In the genomic region with DNA sequence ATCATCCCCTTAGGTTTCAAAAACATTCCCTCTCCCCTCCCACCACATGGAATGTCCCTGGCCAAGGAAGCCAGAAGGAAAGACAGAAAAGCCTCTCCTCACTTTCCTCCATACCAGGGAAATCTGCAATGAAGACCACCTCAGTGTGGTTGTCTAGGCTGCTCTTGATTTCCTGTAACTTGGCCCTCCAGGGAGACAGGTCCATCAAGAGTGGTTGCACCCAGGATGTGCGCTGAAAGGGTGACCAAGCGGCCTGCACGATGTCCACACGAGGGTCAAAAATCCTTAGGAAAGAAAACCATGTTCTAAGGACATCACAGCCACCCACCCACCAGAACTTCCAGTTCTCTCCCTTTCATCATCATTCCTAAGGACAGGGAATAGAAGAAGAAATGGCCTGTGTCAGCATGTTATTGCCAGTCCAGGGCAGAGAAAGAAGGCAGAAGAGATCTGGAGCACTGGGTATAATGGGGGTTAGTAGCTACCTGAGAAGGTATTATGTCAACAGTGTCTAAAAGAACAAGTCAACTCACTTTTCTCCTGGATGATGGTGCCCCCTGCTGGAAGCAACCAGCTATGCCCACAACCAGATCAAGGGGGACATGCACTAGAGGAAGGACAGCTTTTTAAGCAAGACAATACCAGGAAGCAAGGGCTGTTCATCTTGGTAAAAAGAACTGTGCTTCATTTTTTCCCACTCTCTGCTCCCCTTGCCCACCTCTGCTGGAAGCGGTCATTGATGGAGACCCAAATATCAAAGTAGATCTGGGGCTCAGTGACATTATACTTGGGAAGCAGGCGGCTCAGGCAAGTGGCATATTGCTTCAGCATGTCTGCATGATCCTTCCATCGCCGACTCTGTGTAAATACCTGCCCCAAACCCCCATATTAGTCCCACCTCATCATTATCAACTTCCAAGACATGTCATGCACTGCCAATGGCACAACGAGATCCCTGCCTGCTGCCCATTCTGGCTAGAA, we compare ENCODE assay signal across 8 cellular contexts. TPM values are rescaled to one million over a fixed set of nuclear protein-coding genes. Genes with fewer than 3 reads are reported as not detected.
DNase-seq lines count a peak whose midpoint lies in the region; ATAC-seq and TF ChIP-seq lines count a peak whose summit lies in the region.

No MANE protein-coding gene starts in this region.

- no peaks in the 10 kb centered on the region for H3K27me3 ChIP-seq in BLaER1 treated with 17β-estradiol and CSF1 and Interleukin-3, amounts not matched to agents 10 nM and 100 nM
- H3K27me3 ChIP-seq in KMS-11 (ENCODE audit: insufficient read depth, low read depth) (no peaks in the 10 kb centered on the region), Panc1 (ENCODE audit: control insufficient read depth, insufficient read depth, low read length) (no peaks in the 10 kb centered on the region), esophagus muscularis mucosa (no peaks in the 10 kb centered on the region)

- H3K36me3 Mint-ChIP-seq in natural killer cell treated with Interleukin-12 subunit alpha and Interleukin-12 subunit beta and Interleukin-15 and Interleukin-18, amount 100 ng/mL, for 72 hours, result peaks cover 6% of the 10 kb centered on the region

- POLR2A ChIA-PET in Panc1 (lab: Charles Lee), result interaction anchor here (0.6 to 0.7 kb wide), 2 partner anchors 36 to 132 kb away, joined by 3 read pairs; no protein-coding TSS in a partner anchor

- TF ChIP-seq CTCF in KMS-11 (conservative IDR thresholded peaks at IDR 0.05; ENCODE audit: low read depth, low read length), result peak; percentile 97
- peak; percentile 90 for TF ChIP-seq CTCF in Panc1 (IDR thresholded peaks at IDR 0.05)
- peak; percentile 88 to 92 (median 92) for TF ChIP-seq CTCF in esophagus muscularis mucosa (IDR thresholded peaks at IDR 0.05)

- intact Hi-C loops in Panc1 (cut with micrococcal nuclease; ENCODE audit: unreplicated experiment), result loop anchor here (1.0 kb wide), 2 partner anchors 131 to 161 kb away; no protein-coding TSS in a partner anchor
- intact Hi-C loops in esophagus muscularis mucosa (cut with DNase I), result loop anchor here (1.0 kb wide), 1 partner anchor 132 kb away; no protein-coding TSS in a partner anchor

- CTCF ChIA-PET in Panc1 (lab: Charles Lee), result interaction anchor here (0.5 to 2.7 kb wide), 5 partner anchors 14 to 253 kb away, joined by 4 to 13 read pairs (median 5); partner anchors contain the start of gene SH2D6

- no peaks in the 10 kb centered on the region for H3K9me3 ChIP-seq in BLaER1 treated with 17β-estradiol and CSF1 and Interleukin-3, amounts not matched to agents 10 nM and 100 nM (replicated peaks in 1 of 11)
- H3K9me3 ChIP-seq in Panc1 (ENCODE audit: control insufficient read depth, insufficient read depth, low read depth, low read length) (no peaks in the 10 kb centered on the region), esophagus muscularis mucosa (no peaks in the 10 kb centered on the region)

- H2AFZ ChIP-seq in KMS-11 (ENCODE audit: low read depth), result no peak overlapping the region

- BruUV-seq in Panc1 (replicated peaks; lab: Mats Ljungman, UMichigan), result no TSS peak

- H3K9ac ChIP-seq in BLaER1 treated with 17β-estradiol and CSF1 and Interleukin-3, amounts not matched to agents 10 nM and 100 nM, result peak overlapping the region in 6 of 11 experiments; percentile 0 to 27 (median 8); a peak in 3 of 22 replicates
- H3K9ac ChIP-seq in KMS-11, result no peak overlapping the region

- WGBS in esophagus muscularis mucosa, result 69% methylated on average over 9 of the region's 9 CpGs

- no peak overlapping the region for H3K4me3 ChIP-seq in BLaER1 treated with 17β-estradiol and CSF1 and Interleukin-3, amounts not matched to agents 10 nM and 100 nM
- no peak overlapping the region for H3K4me3 ChIP-seq in KMS-11 (IDR thresholded peaks at IDR 0.05; ENCODE audit: insufficient read depth, low read depth, low read length)
- H3K4me3 ChIP-seq in Panc1 (ENCODE audit: low read depth in 2 of 2, low read length in 2 of 2), result no peak overlapping the region
- H3K4me3 ChIP-seq in esophagus muscularis mucosa, result no peak overlapping the region

- H3K36me3 ChIP-seq in BLaER1 treated with 17β-estradiol and CSF1 and Interleukin-3, amounts not matched to agents 10 nM and 100 nM, result peaks cover 73 to 98% (median 93%) of the 10 kb centered on the region in 11 experiments
- H3K36me3 ChIP-seq in KMS-11 (ENCODE audit: insufficient read depth) (no peaks in the 10 kb centered on the region; the same call in 1 of the 2 replicates), Panc1 (ENCODE audit: control insufficient read depth, insufficient read depth, low read length) (peaks cover 11% of the 10 kb centered on the region), esophagus muscularis mucosa (peaks cover 42 to 90% (median 74%) of the 10 kb centered on the region in 4 donors)

- H3K27ac Mint-ChIP-seq in natural killer cell treated with Interleukin-12 subunit alpha and Interleukin-12 subunit beta and Interleukin-15 and Interleukin-18, amount 100 ng/mL, for 72 hours, result no peak overlapping the region

- no peaks in the 10 kb centered on the region for H3K27me3 Mint-ChIP-seq in natural killer cell treated with Interleukin-12 subunit alpha and Interleukin-12 subunit beta and Interleukin-15 and Interleukin-18, amount 100 ng/mL, for 72 hours

- H3K4me1 Mint-ChIP-seq in natural killer cell treated with Interleukin-12 subunit alpha and Interleukin-12 subunit beta and Interleukin-15 and Interleukin-18, amount 100 ng/mL, for 72 hours (ENCODE audit: low read depth in 2 of 2), result peaks cover 4 to 5% of the 10 kb centered on the region in 2 donors

- no peak for TF ChIP-seq EP300 in esophagus muscularis mucosa (IDR thresholded peaks at IDR 0.05)

- in situ Hi-C loops in Panc1 (cut with HindIII; ENCODE audit: low pct_unique_long_range_greater_than_20kb, low sequenced_read_pairs), result no loop called here

- no peaks in the 10 kb centered on the region for H3K9me3 Mint-ChIP-seq in natural killer cell treated with Interleukin-12 subunit alpha and Interleukin-12 subunit beta and Interleukin-15 and Interleukin-18, amount 100 ng/mL, for 72 hours

- TF ChIP-seq POLR2A in esophagus muscularis mucosa (IDR thresholded peaks at IDR 0.05; ENCODE audit: low read depth), result no peak

- H3K4me1 ChIP-seq in BLaER1 treated with 17β-estradiol and CSF1 and Interleukin-3, amounts not matched to agents 10 nM and 100 nM, result peaks cover 12 to 43% (median 26%) of the 10 kb centered on the region in 10 experiments; a peak in 19 of 20 replicates
- H3K4me1 ChIP-seq in KMS-11 (ENCODE audit: low read depth, poor library complexity, severe bottlenecking) (no peaks in the 10 kb centered on the region), Panc1 (ENCODE audit: control insufficient read depth, insufficient read depth, low read length) (peaks cover 50% of the 10 kb centered on the region), esophagus muscularis mucosa (peaks cover 0 to 9% (median 0%) of the 10 kb centered on the region in 4 donors)

- DNase-seq in Panc1 (ENCODE audit: low read depth, low spot score) (no peak), activated T-cell treated with anti-CD3 and anti-CD28 coated beads for 4 hours (peak; percentile 88), esophagus muscularis mucosa (ENCODE audit: extremely low spot score) (peak; percentile 95)
- DNase-seq in natural killer cell treated with Interleukin-12 subunit alpha and Interleukin-12 subunit beta and Interleukin-15 and Interleukin-18, amount 100 ng/mL, for 72 hours (ENCODE audit: low spot score), result peak; percentile 86
- DNase-seq in stimulated activated naive CD4-positive, alpha-beta T cell treated with Interleukin-2 at 50 U/mL for 16 hours (lab: John Stamatoyannopoulos, UW), result peak; percentile 81

- H3K4me2 ChIP-seq in BLaER1 treated with 17β-estradiol and CSF1 and Interleukin-3, amounts not matched to agents 10 nM and 100 nM, result peak overlapping the region in 4 of 11 experiments; percentile 47 to 71 (median 63); a peak in 7 of 22 replicates
- H3K4me2 ChIP-seq in KMS-11, result no peak overlapping the region

- no peak overlapping the region for H3K4me3 Mint-ChIP-seq in natural killer cell treated with Interleukin-12 subunit alpha and Interleukin-12 subunit beta and Interleukin-15 and Interleukin-18, amount 100 ng/mL, for 72 hours

- no peaks in the 10 kb centered on the region for H3K79me2 ChIP-seq in KMS-11 (ENCODE audit: insufficient read depth, low read depth)

- H3K27ac ChIP-seq in BLaER1 treated with 17β-estradiol and CSF1 and Interleukin-3, amounts not matched to agents 10 nM and 100 nM, result no peak overlapping the region; a peak in 3 of 22 replicates
- H3K27ac ChIP-seq in KMS-11 (no peak overlapping the region), Panc1 (ENCODE audit: low read length) (peak overlapping the region; percentile 100), esophagus muscularis mucosa (replicated peaks in 1 of 4) (no peak overlapping the region)

- ATAC-seq in GM19351 (IDR thresholded peaks at IDR 0.05; ENCODE audit: unreplicated experiment), result peak; percentile 74
- peak; percentile 55 for ATAC-seq in Panc1
- peak; percentile 69 to 73 for ATAC-seq in natural killer cell treated with Interleukin-12 subunit alpha and Interleukin-12 subunit beta and Interleukin-15 and Interleukin-18, amount 100 ng/mL, for 72 hours

- H4K20me1 ChIP-seq in BLaER1 treated with 17β-estradiol and CSF1 and Interleukin-3, amounts not matched to agents 10 nM and 100 nM, result peaks cover 11 to 32% (median 18%) of the 10 kb centered on the region in 11 experiments; a peak in 19 of 22 replicates
- H4K20me1 ChIP-seq in KMS-11 (ENCODE audit: insufficient read depth), result no peaks in the 10 kb centered on the region; the same call in 1 of the 2 replicates

RNA-seq across cellular contexts. Expression of gene GGCX, which starts 9.3 kb away (rescaled TPM):
- total RNA-seq in Panc1 (2021; ENCODE audit: unreplicated experiment) (64.1 TPM), esophagus muscularis mucosa (10 to 100 TPM; 15.0 to 25.3 (median 19.5) TPM)
- polyA plus RNA-seq in Panc1 (2012; ENCODE audit: insufficient read length), result 44.9 TPM
- 10 to 100 TPM; 24.9 to 37.1 TPM for total RNA-seq in natural killer cell treated with Interleukin-12 subunit alpha and Interleukin-12 subunit beta and Interleukin-15 and Interleukin-18, amount 100 ng/mL, for 72 hours

RNA-seq across cellular contexts. Expression of gene MAT2A, which starts 13.0 kb away (rescaled TPM):
- 547 TPM for total RNA-seq in Panc1 (2021; ENCODE audit: unreplicated experiment)
- 391 TPM for polyA plus RNA-seq in Panc1 (2012; ENCODE audit: insufficient read length)
- 100 to 1,000 TPM in 2 of 4 donors, 10 to 100 TPM in 2; 76.3 to 262 (median 102) TPM for total RNA-seq in esophagus muscularis mucosa
- 100 to 1,000 TPM; 246 to 503 TPM for total RNA-seq in natural killer cell treated with Interleukin-12 subunit alpha and Interleukin-12 subunit beta and Interleukin-15 and Interleukin-18, amount 100 ng/mL, for 72 hours

RNA-seq across cellular contexts. Expression of gene VAMP8, which starts 25.4 kb away (rescaled TPM):
- total RNA-seq in Panc1 (2021; ENCODE audit: unreplicated experiment) (93.2 TPM), esophagus muscularis mucosa (10 to 100 TPM in 2 of 4 donors, 1 to 10 TPM in 2; 4.8 to 15.6 (median 8.3) TPM)
- polyA plus RNA-seq in Panc1 (2012; ENCODE audit: insufficient read length), result 113 TPM
- 100 to 1,000 TPM in 1 of 2 donors, 10 to 100 TPM in 1; 83.2 to 160 TPM for total RNA-seq in natural killer cell treated with Interleukin-12 subunit alpha and Interleukin-12 subunit beta and Interleukin-15 and Interleukin-18, amount 100 ng/mL, for 72 hours

RNA-seq across cellular contexts. Expression of gene VAMP5, which starts 32.2 kb away (rescaled TPM):
- total RNA-seq in Panc1 (2021; ENCODE audit: unreplicated experiment), result 21.3 TPM
- 47.7 TPM for polyA plus RNA-seq in Panc1 (2012; ENCODE audit: insufficient read length)
- total RNA-seq in esophagus muscularis mucosa, result 10 to 100 TPM; 35.6 to 50.7 (median 42.0) TPM
- total RNA-seq in natural killer cell treated with Interleukin-12 subunit alpha and Interleukin-12 subunit beta and Interleukin-15 and Interleukin-18, amount 100 ng/mL, for 72 hours, result 10 to 100 TPM; 30.5 to 50.7 TPM

RNA-seq across cellular contexts. Expression of gene RNF181, which starts 43.6 kb away (rescaled TPM):
- total RNA-seq in Panc1 (2021; ENCODE audit: unreplicated experiment) (156 TPM), esophagus muscularis mucosa (100 to 1,000 TPM; 133 to 142 (median 138) TPM)
- polyA plus RNA-seq in Panc1 (2012; ENCODE audit: insufficient read length), result 365 TPM
- 100 to 1,000 TPM; 116 to 149 TPM for total RNA-seq in natural killer cell treated with Interleukin-12 subunit alpha and Interleukin-12 subunit beta and Interleukin-15 and Interleukin-18, amount 100 ng/mL, for 72 hours
